8 cellular contexts compared by ENCODE assay signal in genomic region chr15:42207674-42208579, GRCh38. TPM values are rescaled to one million over a fixed set of nuclear protein-coding genes. Genes with fewer than 3 reads are reported as not detected.
DNase-seq lines count a peak whose midpoint lies in the region; TF ChIP-seq lines count a peak whose summit lies in the region.

Gene VPS39 (minus strand): TSS chr15:42208304. CDS start chr15:42208153, 151 bp downstream.

- H3K27ac Mint-ChIP-seq in activated naive CD4-positive, alpha-beta T cell treated with anti-CD3 and anti-CD28 coated beads, Interleukin-2, amount 10 ng/mL, durations not matched to agents 7 days and 5 days, result peak within 1 kb of the TSS; percentile 95

- H3K36me3 ChIP-seq in HEK293 (ENCODE audit: control insufficient read depth in 2 of 2, insufficient read depth in 1 of 2, low read length in 2 of 2), result peaks cover 3 to 29% of the 10 kb centered on the region in 2 experiments; a peak in 1 of 3 replicates
- peaks cover 37% of the 10 kb centered on the region for H3K36me3 ChIP-seq in SK-N-MC (ENCODE audit: insufficient read depth, low read length)
- H3K36me3 ChIP-seq in neutrophil, result no peaks in the 10 kb centered on the region

- H3K27me3 ChIP-seq in neutrophil, result no peaks in the 10 kb centered on the region

- H3K9me3 Mint-ChIP-seq in activated naive CD4-positive, alpha-beta T cell treated with anti-CD3 and anti-CD28 coated beads, Interleukin-2, amount 10 ng/mL, durations not matched to agents 7 days and 5 days, result peaks cover 2% of the 10 kb centered on the region

- H3K9ac ChIP-seq in SK-N-MC (ENCODE audit: insufficient read length), result peak within 1 kb of the TSS; percentile 92

- POLR2A ChIA-PET in HEK293 (lab: Yijun Ruan, JAX), result interaction anchor here (0.6 to 1.5 kb wide), 5 partner anchors 20 to 875 kb away, joined by 3 to 7 read pairs (median 4); partner anchors contain the start of genes EHD4, GANC, NUSAP1 and TMEM87A

- H3K9me3 ChIP-seq in HEK293 (ENCODE audit: control insufficient read depth, insufficient read depth, low read depth, low read length) (no peaks in the 10 kb centered on the region), SK-N-MC (ENCODE audit: low read depth, low read length) (no peaks in the 10 kb centered on the region), neutrophil (no peaks in the 10 kb centered on the region)

- no peak for TF ChIP-seq CTCF in HEK293 (tag by site-specific recombination; IDR thresholded peaks at IDR 0.05)
- no peak for TF ChIP-seq CTCF in neutrophil (IDR thresholded peaks at IDR 0.05)
- TF ChIP-seq CTCF in subcutaneous adipose tissue (IDR thresholded peaks at IDR 0.05; ENCODE audit: low read depth), result no peak

- DNase-seq in GF-D8 (lab: John Stamatoyannopoulos, UW), result peak; percentile 25
- DNase-seq in NAMALWA (ENCODE audit: low spot score), result peak; percentile 92
- DNase-seq in SK-N-MC (ENCODE audit: low read depth, low spot score), result peak; percentile 16
- DNase-seq in activated naive CD4-positive, alpha-beta T cell treated with anti-CD3 and anti-CD28 coated beads, Interleukin-2, amount 10 ng/mL, durations not matched to agents 7 days and 5 days, result peak; percentile 92
- peak; percentile 88 for DNase-seq in germinal center (ENCODE audit: low spot score)

- H3K4me3 ChIP-seq in HEK293 (ENCODE audit: low read depth, low read length) (peak within 1 kb of the TSS; percentile 83), SK-N-MC (peak within 1 kb of the TSS; percentile 95), neutrophil (ENCODE audit: low read depth in 1 of 2, low read length in 1 of 2) (peak within 1 kb of the TSS; percentile 85 to 93)

- H3K27ac ChIP-seq in HEK293 (ENCODE audit: extremely low read depth, low read depth, low read length), result peak within 1 kb of the TSS; percentile 26; the same call in 1 of the 2 replicates
- no peak within 1 kb of the TSS for H3K27ac ChIP-seq in SK-N-MC
- peak within 1 kb of the TSS; percentile 90 for H3K27ac ChIP-seq in neutrophil

- CTCF ChIA-PET in HEK293 (lab: Yijun Ruan, JAX), result no interaction called here
- CTCF ChIA-PET in activated naive CD4-positive, alpha-beta T cell treated with anti-CD3 and anti-CD28 coated beads, Interleukin-2, amount 10 ng/mL, durations not matched to agents 7 days and 5 days (lab: Charles Lee), result interaction anchor here (0.6 to 1.2 kb wide), 3 partner anchors 10 to 383 kb away, joined by 3 read pairs; no protein-coding TSS in a partner anchor

- peak within 1 kb of the TSS; percentile 96 for H3K4me3 Mint-ChIP-seq in activated naive CD4-positive, alpha-beta T cell treated with anti-CD3 and anti-CD28 coated beads, Interleukin-2, amount 10 ng/mL, durations not matched to agents 7 days and 5 days

- H3K4me1 ChIP-seq in HEK293 (ENCODE audit: control insufficient read depth, insufficient read depth, low read length), result no peaks in the 10 kb centered on the region
- H3K4me1 ChIP-seq in neutrophil (ENCODE audit: control insufficient read depth in 1 of 2, insufficient read depth in 1 of 2, low read depth in 1 of 2, low read length in 1 of 2), result peaks cover 59 to 60% of the 10 kb centered on the region in 2 experiments

- no peaks in the 10 kb centered on the region for H3K27me3 Mint-ChIP-seq in activated naive CD4-positive, alpha-beta T cell treated with anti-CD3 and anti-CD28 coated beads, Interleukin-2, amount 10 ng/mL, durations not matched to agents 7 days and 5 days

- H3K36me3 Mint-ChIP-seq in activated naive CD4-positive, alpha-beta T cell treated with anti-CD3 and anti-CD28 coated beads, Interleukin-2, amount 10 ng/mL, durations not matched to agents 7 days and 5 days, result peaks cover 45% of the 10 kb centered on the region

- H3K4me1 Mint-ChIP-seq in activated naive CD4-positive, alpha-beta T cell treated with anti-CD3 and anti-CD28 coated beads, Interleukin-2, amount 10 ng/mL, durations not matched to agents 7 days and 5 days, result peaks cover 34% of the 10 kb centered on the region

TF ChIP-seq in HEK293, 187 proteins besides CTCF, POLR2A, EP300 and RAD21 (continues in another document):
- TF ChIP-seq ZNF350 (tag by site-specific recombination; IDR thresholded peaks at IDR 0.05) (no peak), ZBTB11 (tag by site-specific recombination; conservative IDR thresholded peaks at IDR 0.05; ENCODE audit: low read depth) (peak; percentile 82), ZBTB10 (tag by site-specific recombination; IDR thresholded peaks at IDR 0.05) (no peak)
- TF ChIP-seq, protein P1, sequence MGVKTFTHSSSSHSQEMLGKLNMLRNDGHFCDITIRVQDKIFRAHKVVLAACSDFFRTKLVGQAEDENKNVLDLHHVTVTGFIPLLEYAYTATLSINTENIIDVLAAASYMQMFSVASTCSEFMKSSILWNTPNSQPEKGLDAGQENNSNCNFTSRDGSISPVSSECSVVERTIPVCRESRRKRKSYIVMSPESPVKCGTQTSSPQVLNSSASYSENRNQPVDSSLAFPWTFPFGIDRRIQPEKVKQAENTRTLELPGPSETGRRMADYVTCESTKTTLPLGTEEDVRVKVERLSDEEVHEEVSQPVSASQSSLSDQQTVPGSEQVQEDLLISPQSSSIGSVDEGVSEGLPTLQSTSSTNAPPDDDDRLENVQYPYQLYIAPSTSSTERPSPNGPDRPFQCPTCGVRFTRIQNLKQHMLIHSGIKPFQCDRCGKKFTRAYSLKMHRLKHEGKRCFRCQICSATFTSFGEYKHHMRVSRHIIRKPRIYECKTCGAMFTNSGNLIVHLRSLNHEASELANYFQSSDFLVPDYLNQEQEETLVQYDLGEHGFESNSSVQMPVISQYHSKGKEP (tag by site-specific recombination; IDR thresholded peaks at IDR 0.05), result no peak
- TF ChIP-seq, protein P2, sequence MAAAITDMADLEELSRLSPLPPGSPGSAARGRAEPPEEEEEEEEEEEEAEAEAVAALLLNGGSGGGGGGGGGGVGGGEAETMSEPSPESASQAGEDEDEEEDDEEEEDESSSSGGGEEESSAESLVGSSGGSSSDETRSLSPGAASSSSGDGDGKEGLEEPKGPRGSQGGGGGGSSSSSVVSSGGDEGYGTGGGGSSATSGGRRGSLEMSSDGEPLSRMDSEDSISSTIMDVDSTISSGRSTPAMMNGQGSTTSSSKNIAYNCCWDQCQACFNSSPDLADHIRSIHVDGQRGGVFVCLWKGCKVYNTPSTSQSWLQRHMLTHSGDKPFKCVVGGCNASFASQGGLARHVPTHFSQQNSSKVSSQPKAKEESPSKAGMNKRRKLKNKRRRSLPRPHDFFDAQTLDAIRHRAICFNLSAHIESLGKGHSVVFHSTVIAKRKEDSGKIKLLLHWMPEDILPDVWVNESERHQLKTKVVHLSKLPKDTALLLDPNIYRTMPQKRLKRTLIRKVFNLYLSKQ (tag by site-specific recombination; IDR thresholded peaks at IDR 0.05; ENCODE audit: borderline replicate concordance), result no peak

RNA-seq across cellular contexts. Expression of gene VPS39, which starts in this region (rescaled TPM):
- total RNA-seq in subcutaneous adipose tissue, result 100 to 1,000 TPM in 3 of 4 donors, 10 to 100 TPM in 1; 91.3 to 168 (median 147) TPM

Comparison
In these comparisons a context has a peak if more than half of its experiments do, and no peak if none do; other contexts are left out.
1. DNase-seq: peak in every context shown above with its lines; median percentile 92 in NAMALWA; 92 in activated naive CD4-positive, alpha-beta T cell treated with anti-CD3 and anti-CD28 coated beads, Interleukin-2, amount 10 ng/mL, durations not matched to agents 7 days and 5 days; 88 in germinal center; 25 in GF-D8; 16 in SK-N-MC.